ENCODE assay signal across 1 cellular context in genomic region chr4:2963185-2964076, GRCh38.
TF ChIP-seq lines count a peak whose summit lies in the region.

GRK4 (plus strand) TSS chr4:2963571; CDS start chr4:2964071, 500 bp downstream.
NOP14 (minus strand) TSS chr4:2963406; CDS start chr4:2963319, 87 bp downstream.

TF ChIP-seq in K562, 482 proteins besides CTCF, POLR2A, EP300 and RAD21 (continued from another document and continues in another):
- TF ChIP-seq NRF1 (conservative IDR thresholded peaks at IDR 0.05 in 1 of 2, IDR thresholded peaks at IDR 0.05 in 1 of 2) (peak; percentile 75 to 81), ZNF274 (IDR thresholded peaks at IDR 0.05; ENCODE audit: borderline replicate concordance, low read depth, low read length) (no peak; the same call in 1 of the 2 replicates), ZNF766 (CRISPR knock-in tag; conservative IDR thresholded peaks at IDR 0.05) (peak; percentile 97), FOS (IDR thresholded peaks at IDR 0.05; ENCODE audit: extremely low read depth, insufficient read length) (no peak), SMARCA5 (IDR thresholded peaks at IDR 0.05) (no peak), PHB2 (IDR thresholded peaks at IDR 0.05; ENCODE audit: low read depth) (no peak), FIP1L1 (IDR thresholded peaks at IDR 0.05; ENCODE audit: low read depth, low read length, poor library complexity, severe bottlenecking) (peak; percentile 26), EGR1 (conservative IDR thresholded peaks at IDR 0.05) (peak; percentile 77), NFRKB (IDR thresholded peaks at IDR 0.05; ENCODE audit: low read depth) (no peak), RBM14 (IDR thresholded peaks at IDR 0.05; ENCODE audit: borderline replicate concordance, insufficient read depth, low read depth, low read length) (no peak), HDAC2 (IDR thresholded peaks at IDR 0.05) (no peak; the same call in 1 of the 2 replicates), PURB (CRISPR knock-in tag; IDR thresholded peaks at IDR 0.05; ENCODE audit: low read depth) (no peak), NCOA4 (IDR thresholded peaks at IDR 0.05; ENCODE audit: partially characterized antibody) (no peak), ZNF507 (tag; conservative IDR thresholded peaks at IDR 0.05) (no peak), ZNF436 (CRISPR knock-in tag; IDR thresholded peaks at IDR 0.05) (no peak), IRF9 (tag; IDR thresholded peaks at IDR 0.05) (no peak), ESRRB (CRISPR knock-in tag; IDR thresholded peaks at IDR 0.05; ENCODE audit: borderline replicate concordance) (no peak), FOXP1 (CRISPR knock-in tag; IDR thresholded peaks at IDR 0.05) (peak; percentile 97), NR2C1 (IDR thresholded peaks at IDR 0.05) (no peak), NR2C1 (tag; IDR thresholded peaks at IDR 0.05) (peak; percentile 91), ZNF778 (CRISPR knock-in tag; IDR thresholded peaks at IDR 0.05) (no peak), XRCC3 (IDR thresholded peaks at IDR 0.05) (no peak), JUNB (CRISPR knock-in tag; conservative IDR thresholded peaks at IDR 0.05) (no peak), ZNF668 (CRISPR knock-in tag; IDR thresholded peaks at IDR 0.05) (no peak), CTBP1 (IDR thresholded peaks at IDR 0.05; ENCODE audit: borderline replicate concordance) (peak; percentile 87), SMARCB1 (IDR thresholded peaks at IDR 0.05; ENCODE audit: insufficient read length, low read depth) (no peak), ZNF695 (CRISPR knock-in tag; IDR thresholded peaks at IDR 0.05) (no peak), ZBTB8A (IDR thresholded peaks at IDR 0.05; ENCODE audit: partially characterized antibody) (no peak), BCLAF1 (IDR thresholded peaks at IDR 0.05; ENCODE audit: borderline replicate concordance in 1 of 2, control insufficient read depth in 1 of 2, low read depth in 2 of 2, low read length in 1 of 2) (0 out of 4 replicates have a peak, but pooled peaks of 1 of the 2 experiments have one; percentile 43), ZNF311 (CRISPR knock-in tag; IDR thresholded peaks at IDR 0.05) (no peak), NR1H2 (CRISPR knock-in tag; IDR thresholded peaks at IDR 0.05) (no peak), NBN (IDR thresholded peaks at IDR 0.05; ENCODE audit: low read depth) (no peak), XRCC4 (IDR thresholded peaks at IDR 0.05; ENCODE audit: extremely low read depth, insufficient read depth, insufficient read length) (no peak), LARP7 (IDR thresholded peaks at IDR 0.05) (no peak), NR3C1 (CRISPR knock-in tag; IDR thresholded peaks at IDR 0.05) (peak; percentile 80; the same call in 1 of the 2 replicates), RAD51 (IDR thresholded peaks at IDR 0.05; ENCODE audit: borderline replicate concordance, low read depth) (peak; percentile 77), CSDE1 (IDR thresholded peaks at IDR 0.05) (no peak), MAFG (tag; conservative IDR thresholded peaks at IDR 0.05) (no peak), COPS2 (conservative IDR thresholded peaks at IDR 0.05) (no peak), MBD2 (IDR thresholded peaks at IDR 0.05; ENCODE audit: borderline replicate concordance, low read depth) (peak; percentile 89), ATF7 (IDR thresholded peaks at IDR 0.05) (peak; percentile 73), TRIM25 (IDR thresholded peaks at IDR 0.05; ENCODE audit: borderline replicate concordance) (no peak), HEY1 (CRISPR knock-in tag; IDR thresholded peaks at IDR 0.05; ENCODE audit: borderline replicate concordance) (no peak), NFYB (IDR thresholded peaks at IDR 0.05; ENCODE audit: extremely low read depth, insufficient read length) (no peak), FOXA1 (IDR thresholded peaks at IDR 0.05; ENCODE audit: borderline replicate concordance) (no peak), STAT5B (CRISPR knock-in tag; IDR thresholded peaks at IDR 0.05) (no peak), IFI16 (CRISPR knock-in tag; IDR thresholded peaks at IDR 0.05) (no peak), BCL6 (CRISPR knock-in tag; IDR thresholded peaks at IDR 0.05) (no peak), TSC22D4 (tag; IDR thresholded peaks at IDR 0.05) (no peak), KHSRP (IDR thresholded peaks at IDR 0.05) (no peak), TAL1 (IDR thresholded peaks at IDR 0.05) (no peak), ZNF184 (CRISPR knock-in tag; IDR thresholded peaks at IDR 0.05) (no peak), ZBTB7A (IDR thresholded peaks at IDR 0.05; ENCODE audit: borderline replicate concordance, control insufficient read depth, low read depth, low read length) (peak; percentile 79), GTF2E2 (tag; IDR thresholded peaks at IDR 0.05) (no peak), TAF15 (IDR thresholded peaks at IDR 0.05; ENCODE audit: low read depth, low read length) (no peak), POLR2AphosphoS5 (IDR thresholded peaks at IDR 0.05; ENCODE audit: control insufficient read depth, insufficient read depth, low read depth, low read length) (peak; percentile 73)
- TF ChIP-seq, protein P1, sequence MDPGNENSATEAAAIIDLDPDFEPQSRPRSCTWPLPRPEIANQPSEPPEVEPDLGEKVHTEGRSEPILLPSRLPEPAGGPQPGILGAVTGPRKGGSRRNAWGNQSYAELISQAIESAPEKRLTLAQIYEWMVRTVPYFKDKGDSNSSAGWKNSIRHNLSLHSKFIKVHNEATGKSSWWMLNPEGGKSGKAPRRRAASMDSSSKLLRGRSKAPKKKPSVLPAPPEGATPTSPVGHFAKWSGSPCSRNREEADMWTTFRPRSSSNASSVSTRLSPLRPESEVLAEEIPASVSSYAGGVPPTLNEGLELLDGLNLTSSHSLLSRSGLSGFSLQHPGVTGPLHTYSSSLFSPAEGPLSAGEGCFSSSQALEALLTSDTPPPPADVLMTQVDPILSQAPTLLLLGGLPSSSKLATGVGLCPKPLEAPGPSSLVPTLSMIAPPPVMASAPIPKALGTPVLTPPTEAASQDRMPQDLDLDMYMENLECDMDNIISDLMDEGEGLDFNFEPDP (CRISPR knock-in tag; IDR thresholded peaks at IDR 0.05) = 0 out of 2 replicates have a peak, but pooled peaks have one; percentile 57
- TF ChIP-seq, protein P2, sequence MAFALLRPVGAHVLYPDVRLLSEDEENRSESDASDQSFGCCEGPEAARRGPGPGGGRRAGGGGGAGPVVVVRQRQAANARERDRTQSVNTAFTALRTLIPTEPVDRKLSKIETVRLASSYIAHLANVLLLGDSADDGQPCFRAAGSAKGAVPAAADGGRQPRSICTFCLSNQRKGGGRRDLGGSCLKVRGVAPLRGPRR (CRISPR knock-in tag; IDR thresholded peaks at IDR 0.05) = no peak
- TF ChIP-seq, protein P3, sequence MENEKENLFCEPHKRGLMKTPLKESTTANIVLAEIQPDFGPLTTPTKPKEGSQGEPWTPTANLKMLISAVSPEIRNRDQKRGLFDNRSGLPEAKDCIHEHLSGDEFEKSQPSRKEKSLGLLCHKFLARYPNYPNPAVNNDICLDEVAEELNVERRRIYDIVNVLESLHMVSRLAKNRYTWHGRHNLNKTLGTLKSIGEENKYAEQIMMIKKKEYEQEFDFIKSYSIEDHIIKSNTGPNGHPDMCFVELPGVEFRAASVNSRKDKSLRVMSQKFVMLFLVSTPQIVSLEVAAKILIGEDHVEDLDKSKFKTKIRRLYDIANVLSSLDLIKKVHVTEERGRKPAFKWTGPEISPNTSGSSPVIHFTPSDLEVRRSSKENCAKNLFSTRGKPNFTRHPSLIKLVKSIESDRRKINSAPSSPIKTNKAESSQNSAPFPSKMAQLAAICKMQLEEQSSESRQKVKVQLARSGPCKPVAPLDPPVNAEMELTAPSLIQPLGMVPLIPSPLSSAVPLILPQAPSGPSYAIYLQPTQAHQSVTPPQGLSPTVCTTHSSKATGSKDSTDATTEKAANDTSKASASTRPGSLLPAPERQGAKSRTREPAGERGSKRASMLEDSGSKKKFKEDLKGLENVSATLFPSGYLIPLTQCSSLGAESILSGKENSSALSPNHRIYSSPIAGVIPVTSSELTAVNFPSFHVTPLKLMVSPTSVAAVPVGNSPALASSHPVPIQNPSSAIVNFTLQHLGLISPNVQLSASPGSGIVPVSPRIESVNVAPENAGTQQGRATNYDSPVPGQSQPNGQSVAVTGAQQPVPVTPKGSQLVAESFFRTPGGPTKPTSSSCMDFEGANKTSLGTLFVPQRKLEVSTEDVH (IDR thresholded peaks at IDR 0.05; ENCODE audit: low read depth, partially characterized antibody) = no peak
- TF ChIP-seq, protein P4, sequence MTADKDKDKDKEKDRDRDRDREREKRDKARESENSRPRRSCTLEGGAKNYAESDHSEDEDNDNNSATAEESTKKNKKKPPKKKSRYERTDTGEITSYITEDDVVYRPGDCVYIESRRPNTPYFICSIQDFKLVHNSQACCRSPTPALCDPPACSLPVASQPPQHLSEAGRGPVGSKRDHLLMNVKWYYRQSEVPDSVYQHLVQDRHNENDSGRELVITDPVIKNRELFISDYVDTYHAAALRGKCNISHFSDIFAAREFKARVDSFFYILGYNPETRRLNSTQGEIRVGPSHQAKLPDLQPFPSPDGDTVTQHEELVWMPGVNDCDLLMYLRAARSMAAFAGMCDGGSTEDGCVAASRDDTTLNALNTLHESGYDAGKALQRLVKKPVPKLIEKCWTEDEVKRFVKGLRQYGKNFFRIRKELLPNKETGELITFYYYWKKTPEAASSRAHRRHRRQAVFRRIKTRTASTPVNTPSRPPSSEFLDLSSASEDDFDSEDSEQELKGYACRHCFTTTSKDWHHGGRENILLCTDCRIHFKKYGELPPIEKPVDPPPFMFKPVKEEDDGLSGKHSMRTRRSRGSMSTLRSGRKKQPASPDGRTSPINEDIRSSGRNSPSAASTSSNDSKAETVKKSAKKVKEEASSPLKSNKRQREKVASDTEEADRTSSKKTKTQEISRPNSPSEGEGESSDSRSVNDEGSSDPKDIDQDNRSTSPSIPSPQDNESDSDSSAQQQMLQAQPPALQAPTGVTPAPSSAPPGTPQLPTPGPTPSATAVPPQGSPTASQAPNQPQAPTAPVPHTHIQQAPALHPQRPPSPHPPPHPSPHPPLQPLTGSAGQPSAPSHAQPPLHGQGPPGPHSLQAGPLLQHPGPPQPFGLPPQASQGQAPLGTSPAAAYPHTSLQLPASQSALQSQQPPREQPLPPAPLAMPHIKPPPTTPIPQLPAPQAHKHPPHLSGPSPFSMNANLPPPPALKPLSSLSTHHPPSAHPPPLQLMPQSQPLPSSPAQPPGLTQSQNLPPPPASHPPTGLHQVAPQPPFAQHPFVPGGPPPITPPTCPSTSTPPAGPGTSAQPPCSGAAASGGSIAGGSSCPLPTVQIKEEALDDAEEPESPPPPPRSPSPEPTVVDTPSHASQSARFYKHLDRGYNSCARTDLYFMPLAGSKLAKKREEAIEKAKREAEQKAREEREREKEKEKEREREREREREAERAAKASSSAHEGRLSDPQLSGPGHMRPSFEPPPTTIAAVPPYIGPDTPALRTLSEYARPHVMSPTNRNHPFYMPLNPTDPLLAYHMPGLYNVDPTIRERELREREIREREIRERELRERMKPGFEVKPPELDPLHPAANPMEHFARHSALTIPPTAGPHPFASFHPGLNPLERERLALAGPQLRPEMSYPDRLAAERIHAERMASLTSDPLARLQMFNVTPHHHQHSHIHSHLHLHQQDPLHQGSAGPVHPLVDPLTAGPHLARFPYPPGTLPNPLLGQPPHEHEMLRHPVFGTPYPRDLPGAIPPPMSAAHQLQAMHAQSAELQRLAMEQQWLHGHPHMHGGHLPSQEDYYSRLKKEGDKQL (CRISPR knock-in tag; IDR thresholded peaks at IDR 0.05; ENCODE audit: borderline replicate concordance) = no peak
- TF ChIP-seq, protein P5, sequence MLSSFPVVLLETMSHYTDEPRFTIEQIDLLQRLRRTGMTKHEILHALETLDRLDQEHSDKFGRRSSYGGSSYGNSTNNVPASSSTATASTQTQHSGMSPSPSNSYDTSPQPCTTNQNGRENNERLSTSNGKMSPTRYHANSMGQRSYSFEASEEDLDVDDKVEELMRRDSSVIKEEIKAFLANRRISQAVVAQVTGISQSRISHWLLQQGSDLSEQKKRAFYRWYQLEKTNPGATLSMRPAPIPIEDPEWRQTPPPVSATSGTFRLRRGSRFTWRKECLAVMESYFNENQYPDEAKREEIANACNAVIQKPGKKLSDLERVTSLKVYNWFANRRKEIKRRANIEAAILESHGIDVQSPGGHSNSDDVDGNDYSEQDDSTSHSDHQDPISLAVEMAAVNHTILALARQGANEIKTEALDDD (IDR thresholded peaks at IDR 0.05) = peak; percentile 62; the same call in 1 of the 2 replicates
